Comparison of ENCODE assay signal across 16 cellular contexts in genomic region chr1:181016563-181016962, GRCh38. TPM values are rescaled to one million over a fixed set of nuclear protein-coding genes. Genes with fewer than 3 reads are reported as not detected.
A peak's percentile ranks its signal among the peaks of the same experiment; 100 is the strongest.
DNase-seq lines count a peak whose midpoint lies in the region; ATAC-seq and TF ChIP-seq lines count a peak whose summit lies in the region.
"Had no signal": no experiment of that assay in that cellular context is flagged by ENCODE, and none has a peak within 500 bp of the region (broad histone marks: within the 10 kb centered on the region; RNA-seq: fewer than 3 reads in every experiment).

No MANE protein-coding gene starts in this region.

- no peak overlapping the region for H3K27ac Mint-ChIP-seq in MCF 10A (ENCODE audit: low read depth, unreplicated experiment)
- H3K27ac Mint-ChIP-seq: CD4-positive, CD25-positive, alpha-beta regulatory T cell; H9 had no signal

- no peak overlapping the region for H3K27ac ChIP-seq in mammary epithelial cell (ENCODE audit: insufficient read depth, low read depth, low read length)
- H3K27ac ChIP-seq: BLaER1 had no signal

- H2AFZ ChIP-seq in mammary epithelial cell (ENCODE audit: low read depth, low read length) = no peak overlapping the region

- BruUV-seq in MCF 10A (replicated peaks; lab: Mats Ljungman, UMichigan) (no TSS peak), mammary epithelial cell (replicated peaks; lab: Mats Ljungman, UMichigan) (no TSS peak)

- WGBS in mammary epithelial cell (ENCODE audit: low coverage, missing lambda C conversion rate) = 94% methylated on average over 8 of the region's 8 CpGs

- ATAC-seq in esophagus mucosa = peak; percentile 56
- ATAC-seq in HG02610 (IDR thresholded peaks at IDR 0.05; ENCODE audit: unreplicated experiment) = no peak

- H4K20me1 ChIP-seq in mammary epithelial cell (ENCODE audit: insufficient read depth, low read length) = peaks cover 3% of the 10 kb centered on the region

- H3K36me3 Mint-ChIP-seq in MCF 10A (ENCODE audit: insufficient read depth, unreplicated experiment) = peaks cover 6% of the 10 kb centered on the region

- intact Hi-C loops in MCF 10A (cut with micrococcal nuclease) (no loop called here), mammary epithelial cell (cut with micrococcal nuclease) (no loop called here)

- no peaks in the 10 kb centered on the region for H3K27me3 Mint-ChIP-seq in MCF 10A (ENCODE audit: insufficient read depth, unreplicated experiment)
- H3K27me3 Mint-ChIP-seq: CD4-positive, CD25-positive, alpha-beta regulatory T cell had no signal

- H3K4me2 ChIP-seq in mammary epithelial cell (ENCODE audit: insufficient read depth, low read depth, low read length) = no peak overlapping the region
- H3K4me2 ChIP-seq: BLaER1 had no signal

- CTCF ChIA-PET in MCF 10A (lab: Yijun Ruan, JAX) (interaction anchor here (0.7 to 10.8 kb wide), 7 partner anchors 9 to 502 kb away, joined by 3 to 97 read pairs (median 4); no protein-coding TSS in a partner anchor), mammary epithelial cell (lab: Charles Lee; ENCODE audit: low non-redundant PET) (no interaction called here)

- dilution Hi-C loops in mammary epithelial cell (cut with HindIII; ENCODE audit: low sequenced_read_pairs) = no loop called here

- peaks cover 97% of the 10 kb centered on the region for H3K79me2 ChIP-seq in mammary epithelial cell (ENCODE audit: insufficient read depth, low read length)

- H3K9ac ChIP-seq in mammary epithelial cell (ENCODE audit: insufficient read depth, low read length) = no peak overlapping the region
- H3K9ac ChIP-seq: BLaER1 had no signal

- TF ChIP-seq CTCF in MCF 10A (IDR thresholded peaks at IDR 0.05; ENCODE audit: unreplicated experiment) = no peak
- TF ChIP-seq CTCF in mammary epithelial cell (conservative IDR thresholded peaks at IDR 0.05 in 1 of 2, IDR thresholded peaks at IDR 0.05 in 1 of 2; ENCODE audit: extremely low read depth in 1 of 2, insufficient read depth in 1 of 2, low read depth in 1 of 2, low read length in 2 of 2) = no peak

- in situ Hi-C loops in mammary epithelial cell (cut with MboI; ENCODE audit: low sequenced_read_pairs in 2 of 2) = loop anchor here in 1 of 2 donors (25.0 kb wide), 1 partner anchor 504 kb away; the partner anchor contains the start of gene ACBD6

- no peak overlapping the region for H3K4me3 Mint-ChIP-seq in MCF 10A (ENCODE audit: unreplicated experiment)
- H3K4me3 Mint-ChIP-seq: H9 had no signal

- POLR2A ChIA-PET in MCF 10A (lab: Yijun Ruan, JAX) = interaction anchor here (0.5 to 10.5 kb wide), 12 partner anchors 17 to 1776 kb away, joined by 3 to 250 read pairs (median 4); partner anchors contain the start of genes IER5 and MR1

- no peaks in the 10 kb centered on the region for H3K9me3 Mint-ChIP-seq in MCF 10A (ENCODE audit: unreplicated experiment)
- H3K9me3 Mint-ChIP-seq: CD4-positive, CD25-positive, alpha-beta regulatory T cell; H9 had no signal

- H3K27me3 ChIP-seq in mammary epithelial cell (ENCODE audit: insufficient read depth, low read length) = no peaks in the 10 kb centered on the region
- H3K27me3 ChIP-seq: BLaER1 had no signal

- H3K9me3 ChIP-seq in mammary epithelial cell (replicated peaks; ENCODE audit: insufficient read depth, low read length) = no peaks in the 10 kb centered on the region
- H3K9me3 ChIP-seq: BLaER1 had no signal

- peaks cover 25% of the 10 kb centered on the region for H3K4me1 ChIP-seq in mammary epithelial cell (ENCODE audit: insufficient read depth, low read length)

- no peak overlapping the region for H3K4me3 ChIP-seq in mammary epithelial cell (replicated peaks in 1 of 3; ENCODE audit: insufficient read depth in 1 of 3, low read depth in 2 of 3, low read length in 3 of 3)
- H3K4me3 ChIP-seq: BLaER1 had no signal

- DNase-seq in MCF 10A (ENCODE audit: unreplicated experiment) = peak; percentile 59
- no peak for DNase-seq in mammary epithelial cell
- peak; percentile 77 for DNase-seq in amniotic epithelial cell (ENCODE audit: low read depth)
- no peak for DNase-seq in activated T-cell treated with anti-CD3 and anti-CD28 coated beads for 4 hours
- DNase-seq in COLO668 (lab: John Stamatoyannopoulos, UW; ENCODE audit: unreplicated experiment) = no peak
- DNase-seq: 8988T; AML-193; Calu3; CD4-positive, CD25-positive, alpha-beta regulatory T cell; DMS 273 treated with DMSO at 0.1 percent for 48 hours; GOT3; H9; KBM-7 had no signal

- H3K36me3 ChIP-seq in mammary epithelial cell (ENCODE audit: insufficient read depth, low read length) = peaks cover 4% of the 10 kb centered on the region

- peaks cover 33% of the 10 kb centered on the region for H3K4me1 Mint-ChIP-seq in MCF 10A (ENCODE audit: insufficient read depth, unreplicated experiment)

RNA-seq across cellular contexts. Expression of gene STX6, which starts 6.1 kb away (rescaled TPM):
- total RNA-seq in MCF 10A (2022) (34.6 and 44.4 TPM in 2 replicates), mammary epithelial cell (10 to 100 TPM; 40.8 to 47.2 TPM), esophagus mucosa (26.3 TPM)
- polyA plus RNA-seq in mammary epithelial cell = 20.6 TPM
- polyA minus RNA-seq in mammary epithelial cell = 37.3 TPM

RNA-seq across cellular contexts. Expression of gene MR1, which starts 17.2 kb away (rescaled TPM):
- 33.4 and 46.6 TPM in 2 replicates for total RNA-seq in MCF 10A (2022)
- 10 to 100 TPM; 20.4 to 46.3 TPM for total RNA-seq in mammary epithelial cell
- polyA plus RNA-seq in mammary epithelial cell = 18.0 TPM
- 32.5 TPM for polyA minus RNA-seq in mammary epithelial cell
- 16.3 TPM for total RNA-seq in esophagus mucosa

Comparison
In these comparisons a context has a peak if more than half of its experiments do, and no peak if none do; other contexts are left out.
1. DNase-seq: peak in MCF 10A (single experiment) and amniotic epithelial cell (single experiment); none in mammary epithelial cell (single experiment), activated T-cell treated with anti-CD3 and anti-CD28 coated beads for 4 hours (single experiment) and COLO668 (single experiment).